14 cellular contexts compared by ENCODE assay signal in the genomic region with DNA sequence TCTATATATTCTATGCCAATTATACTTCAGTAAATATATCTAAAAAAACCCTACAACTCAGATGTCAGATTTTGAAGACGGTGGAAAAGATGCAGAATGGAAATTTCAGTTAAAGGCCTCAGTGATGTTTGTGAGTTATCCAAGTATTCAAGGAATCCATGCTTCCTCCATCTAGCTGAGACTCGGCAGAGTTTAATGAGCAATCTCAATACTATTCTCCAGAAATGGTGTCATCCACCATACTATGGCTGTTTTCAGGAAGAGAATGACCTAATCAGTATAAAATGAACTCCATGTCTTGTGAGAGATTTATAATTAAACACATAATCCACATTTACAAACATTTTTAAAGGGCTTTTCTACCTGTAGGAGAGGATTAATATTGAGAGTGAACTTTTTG.
DNase-seq lines count a peak whose midpoint lies in the region; ATAC-seq and TF ChIP-seq lines count a peak whose summit lies in the region.
"Had no signal": no experiment of that assay in that cellular context is flagged by ENCODE, and none has a peak within 500 bp of the region (broad histone marks: within the 10 kb centered on the region; RNA-seq: fewer than 3 reads in every experiment).

No MANE protein-coding gene starts in this region.

- H3K4me3 ChIP-seq in AG09309 (ENCODE audit: control insufficient read depth, low read depth, low read length) (no peak overlapping the region), epithelial cell of esophagus (ENCODE audit: low read length) (no peak overlapping the region)

- TF ChIP-seq CTCF in AG09309 (IDR thresholded peaks at IDR 0.05; ENCODE audit: control insufficient read depth, insufficient read depth, low read depth, low read length, missing control alignments) (no peak), epithelial cell of esophagus (IDR thresholded peaks at IDR 0.05; ENCODE audit: insufficient read depth, low read depth, low read length, missing control alignments) (no peak), neural crest cell (conservative IDR thresholded peaks at IDR 0.05) (no peak)

- no peak overlapping the region for H3K27ac Mint-ChIP-seq in neural crest cell (ENCODE audit: unreplicated experiment)
- H3K27ac Mint-ChIP-seq in activated T-helper 1 cell treated with anti-CD3 and anti-CD28 coated beads, Interleukin-12 subunit alpha, Interleukin-12 subunit beta, Interleukin-2, Interleukin-4 antibody, amounts not matched to agents 30 ng/mL and 10 ng/mL and 1 ng/mL, durations not matched to agents 14 hours and 24 hours and 36 hours: no peak overlapping the region
- H3K27ac Mint-ChIP-seq: activated CD4-positive, alpha-beta T cell treated with anti-CD3 and anti-CD28 coated beads, Interleukin-2, amount 10 ng/mL, durations not matched to agents 7 days and 5 days; activated naive CD4-positive, alpha-beta T cell treated with anti-CD3 and anti-CD28 coated beads for 36 hours; stimulated activated naive CD8-positive, alpha-beta T cell treated with anti-CD3 and anti-CD28 coated beads, Interleukin-15, amount 100 ng/mL, for 72 hours had no signal

- peaks cover 10% of the 10 kb centered on the region for H3K9me3 Mint-ChIP-seq in neural crest cell
- H3K9me3 Mint-ChIP-seq in activated T-helper 1 cell treated with anti-CD3 and anti-CD28 coated beads, Interleukin-12 subunit alpha, Interleukin-12 subunit beta, Interleukin-2, Interleukin-4 antibody, amounts not matched to agents 30 ng/mL and 10 ng/mL and 1 ng/mL, durations not matched to agents 14 hours and 24 hours and 36 hours: peaks cover 15% of the 10 kb centered on the region
- H3K9me3 Mint-ChIP-seq: activated naive CD4-positive, alpha-beta T cell treated with anti-CD3 and anti-CD28 coated beads for 36 hours had no signal

- DNase-seq in AG09309 (ENCODE audit: low read depth) (peak; percentile 50), LHCN-M2 (ENCODE audit: low read depth) (peak; percentile 16), epithelial cell of esophagus (ENCODE audit: low read depth) (peak; percentile 87), neural crest cell (ENCODE audit: low read depth, low spot score) (no peak), CD1c-positive myeloid dendritic cell (ENCODE audit: extremely low spot score) (no peak)
- DNase-seq in activated T-helper 1 cell treated with anti-CD3 and anti-CD28 coated beads, Interleukin-12 subunit alpha, Interleukin-12 subunit beta, Interleukin-2, Interleukin-4 antibody, amounts not matched to agents 30 ng/mL and 10 ng/mL and 1 ng/mL, durations not matched to agents 14 hours and 24 hours and 36 hours (ENCODE audit: low spot score): no peak
- DNase-seq: activated CD4-positive, alpha-beta T cell treated with anti-CD3 and anti-CD28 coated beads, Interleukin-2, amount 10 ng/mL, durations not matched to agents 7 days and 5 days; activated naive CD4-positive, alpha-beta T cell treated with anti-CD3 and anti-CD28 coated beads for 36 hours; effector CD8-positive, alpha-beta T cell; NCI-H774; stimulated activated CD4-positive, alpha-beta T cell treated with anti-CD3 and anti-CD28 coated beads, Interleukin-2, amount 100 ng/mL, for 48 hours; stimulated activated naive CD8-positive, alpha-beta T cell treated with anti-CD3 and anti-CD28 coated beads, Interleukin-15, amount 100 ng/mL, for 72 hours had no signal

- intact Hi-C loops in activated T-helper 1 cell treated with anti-CD3 and anti-CD28 coated beads, Interleukin-12 subunit alpha, Interleukin-12 subunit beta, Interleukin-2, Interleukin-4 antibody, amounts not matched to agents 30 ng/mL and 10 ng/mL and 1 ng/mL, durations not matched to agents 14 hours and 24 hours and 36 hours (cut with micrococcal nuclease): loop anchor here (5.0 kb wide), 1 partner anchor 372 kb away; no protein-coding TSS in a partner anchor

- no peaks in the 10 kb centered on the region for H3K27me3 Mint-ChIP-seq in neural crest cell (ENCODE audit: low read depth)
- peaks cover 6% of the 10 kb centered on the region for H3K27me3 Mint-ChIP-seq in activated T-helper 1 cell treated with anti-CD3 and anti-CD28 coated beads, Interleukin-12 subunit alpha, Interleukin-12 subunit beta, Interleukin-2, Interleukin-4 antibody, amounts not matched to agents 30 ng/mL and 10 ng/mL and 1 ng/mL, durations not matched to agents 14 hours and 24 hours and 36 hours (ENCODE audit: insufficient read depth)
- H3K27me3 Mint-ChIP-seq: stimulated activated naive CD8-positive, alpha-beta T cell treated with anti-CD3 and anti-CD28 coated beads, Interleukin-15, amount 100 ng/mL, for 72 hours had no signal

- ATAC-seq in HG03342 (IDR thresholded peaks at IDR 0.05; ENCODE audit: unreplicated experiment) (no peak), GM18511 (IDR thresholded peaks at IDR 0.05; ENCODE audit: unreplicated experiment) (no peak)
- ATAC-seq: stimulated activated naive CD8-positive, alpha-beta T cell treated with anti-CD3 and anti-CD28 coated beads, Interleukin-15, amount 100 ng/mL, for 72 hours had no signal

- peaks cover 5% of the 10 kb centered on the region for H3K36me3 Mint-ChIP-seq in neural crest cell (ENCODE audit: low read depth)
- H3K36me3 Mint-ChIP-seq in activated T-helper 1 cell treated with anti-CD3 and anti-CD28 coated beads, Interleukin-12 subunit alpha, Interleukin-12 subunit beta, Interleukin-2, Interleukin-4 antibody, amounts not matched to agents 30 ng/mL and 10 ng/mL and 1 ng/mL, durations not matched to agents 14 hours and 24 hours and 36 hours (ENCODE audit: low read depth): peaks cover 3% of the 10 kb centered on the region

- H3K4me3 Mint-ChIP-seq in neural crest cell: peak overlapping the region; percentile 59
- no peak overlapping the region for H3K4me3 Mint-ChIP-seq in activated T-helper 1 cell treated with anti-CD3 and anti-CD28 coated beads, Interleukin-12 subunit alpha, Interleukin-12 subunit beta, Interleukin-2, Interleukin-4 antibody, amounts not matched to agents 30 ng/mL and 10 ng/mL and 1 ng/mL, durations not matched to agents 14 hours and 24 hours and 36 hours
- H3K4me3 Mint-ChIP-seq: activated CD4-positive, alpha-beta T cell treated with anti-CD3 and anti-CD28 coated beads, Interleukin-2, amount 10 ng/mL, durations not matched to agents 7 days and 5 days; activated naive CD4-positive, alpha-beta T cell treated with anti-CD3 and anti-CD28 coated beads for 36 hours; stimulated activated naive CD8-positive, alpha-beta T cell treated with anti-CD3 and anti-CD28 coated beads, Interleukin-15, amount 100 ng/mL, for 72 hours had no signal

- peaks cover 25% of the 10 kb centered on the region for H3K4me1 Mint-ChIP-seq in neural crest cell
- H3K4me1 Mint-ChIP-seq in activated T-helper 1 cell treated with anti-CD3 and anti-CD28 coated beads, Interleukin-12 subunit alpha, Interleukin-12 subunit beta, Interleukin-2, Interleukin-4 antibody, amounts not matched to agents 30 ng/mL and 10 ng/mL and 1 ng/mL, durations not matched to agents 14 hours and 24 hours and 36 hours (ENCODE audit: low read depth): peaks cover 30% of the 10 kb centered on the region

Comparison
In these comparisons a context has a peak if more than half of its experiments do, and no peak if none do; other contexts are left out.
1. DNase-seq: peak in AG09309 (single experiment), LHCN-M2 (single experiment) and epithelial cell of esophagus (single experiment); none in neural crest cell (single experiment), CD1c-positive myeloid dendritic cell (single experiment) and activated T-helper 1 cell treated with anti-CD3 and anti-CD28 coated beads, Interleukin-12 subunit alpha, Interleukin-12 subunit beta, Interleukin-2, Interleukin-4 antibody, amounts not matched to agents 30 ng/mL and 10 ng/mL and 1 ng/mL, durations not matched to agents 14 hours and 24 hours and 36 hours (single experiment).